6 cellular contexts compared by ENCODE assay signal in genomic region chr4:8788174-8788573, GRCh38.
"Had no signal": no experiment of that assay in that cellular context is flagged by ENCODE, and none has a peak within 500 bp of the region (broad histone marks: within the 10 kb centered on the region; RNA-seq: fewer than 3 reads in every experiment).

No MANE protein-coding gene starts in this region.

- DNase-seq: IMR-90, KBM-7, KG1 had no signal

- H3K27ac ChIP-seq: HL-60, KMS-11 had no signal

- H3K9ac ChIP-seq: KMS-11 had no signal

- H3K4me2 ChIP-seq: KMS-11 had no signal

- H3K4me3 ChIP-seq: K562 had no signal
